1 cellular context compared by ENCODE assay signal in the genomic region with DNA sequence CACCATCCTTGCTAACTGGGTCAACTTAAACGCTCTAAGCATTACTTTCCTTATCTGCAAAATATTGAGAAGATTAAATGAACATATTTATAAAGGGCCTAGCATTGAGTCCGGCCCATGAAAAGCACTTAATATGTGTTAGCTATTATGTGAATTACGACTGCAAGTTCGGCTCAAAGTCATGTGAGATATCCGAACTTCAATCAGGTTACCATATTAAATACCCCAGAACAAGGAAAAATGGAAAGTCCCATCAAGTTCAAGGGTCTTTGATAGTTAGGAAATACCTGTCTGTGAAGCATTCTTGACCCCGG.
TF ChIP-seq lines count a peak whose summit lies in the region.

No MANE protein-coding gene starts in this region.

TF ChIP-seq in K562, 482 proteins besides CTCF, POLR2A, EP300 and RAD21 (continued from another document):
- TF ChIP-seq, protein P1, sequence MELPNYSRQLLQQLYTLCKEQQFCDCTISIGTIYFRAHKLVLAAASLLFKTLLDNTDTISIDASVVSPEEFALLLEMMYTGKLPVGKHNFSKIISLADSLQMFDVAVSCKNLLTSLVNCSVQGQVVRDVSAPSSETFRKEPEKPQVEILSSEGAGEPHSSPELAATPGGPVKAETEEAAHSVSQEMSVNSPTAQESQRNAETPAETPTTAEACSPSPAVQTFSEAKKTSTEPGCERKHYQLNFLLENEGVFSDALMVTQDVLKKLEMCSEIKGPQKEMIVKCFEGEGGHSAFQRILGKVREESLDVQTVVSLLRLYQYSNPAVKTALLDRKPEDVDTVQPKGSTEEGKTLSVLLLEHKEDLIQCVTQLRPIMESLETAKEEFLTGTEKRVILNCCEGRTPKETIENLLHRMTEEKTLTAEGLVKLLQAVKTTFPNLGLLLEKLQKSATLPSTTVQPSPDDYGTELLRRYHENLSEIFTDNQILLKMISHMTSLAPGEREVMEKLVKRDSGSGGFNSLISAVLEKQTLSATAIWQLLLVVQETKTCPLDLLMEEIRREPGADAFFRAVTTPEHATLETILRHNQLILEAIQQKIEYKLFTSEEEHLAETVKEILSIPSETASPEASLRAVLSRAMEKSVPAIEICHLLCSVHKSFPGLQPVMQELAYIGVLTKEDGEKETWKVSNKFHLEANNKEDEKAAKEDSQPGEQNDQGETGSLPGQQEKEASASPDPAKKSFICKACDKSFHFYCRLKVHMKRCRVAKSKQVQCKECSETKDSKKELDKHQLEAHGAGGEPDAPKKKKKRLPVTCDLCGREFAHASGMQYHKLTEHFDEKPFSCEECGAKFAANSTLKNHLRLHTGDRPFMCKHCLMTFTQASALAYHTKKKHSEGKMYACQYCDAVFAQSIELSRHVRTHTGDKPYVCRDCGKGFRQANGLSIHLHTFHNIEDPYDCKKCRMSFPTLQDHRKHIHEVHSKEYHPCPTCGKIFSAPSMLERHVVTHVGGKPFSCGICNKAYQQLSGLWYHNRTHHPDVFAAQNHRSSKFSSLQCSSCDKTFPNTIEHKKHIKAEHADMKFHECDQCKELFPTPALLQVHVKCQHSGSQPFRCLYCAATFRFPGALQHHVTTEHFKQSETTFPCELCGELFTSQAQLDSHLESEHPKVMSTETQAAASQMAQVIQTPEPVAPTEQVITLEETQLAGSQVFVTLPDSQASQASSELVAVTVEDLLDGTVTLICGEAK (IDR thresholded peaks at IDR 0.05): 0 out of 2 replicates have a peak, but pooled peaks have one; percentile 18
- TF ChIP-seq, protein P1 (CRISPR knock-in tag; IDR thresholded peaks at IDR 0.05): no peak
- no peak for TF ChIP-seq CC2D1A (IDR thresholded peaks at IDR 0.05)
